Comparison of ENCODE assay signal across 24 cellular contexts in genomic region chr17:51362818-51363598, GRCh38.
DNase-seq lines count a peak whose midpoint lies in the region; ATAC-seq and TF ChIP-seq lines count a peak whose summit lies in the region.
"Had no signal": no experiment of that assay in that cellular context is flagged by ENCODE, and none has a peak within 500 bp of the region (broad histone marks: within the 10 kb centered on the region; RNA-seq: fewer than 3 reads in every experiment).

No MANE protein-coding gene starts in this region.

- H3K27ac ChIP-seq in mammary epithelial cell (ENCODE audit: insufficient read depth, low read depth, low read length): no peak overlapping the region
- peak overlapping the region; percentile 53 for H3K27ac ChIP-seq in temporal lobe (ENCODE audit: low read depth, low read length)
- H3K27ac ChIP-seq: 22Rv1, gastroesophageal sphincter, upper lobe of left lung had no signal

- BruUV-seq in mammary epithelial cell (replicated peaks; lab: Mats Ljungman, UMichigan): no TSS peak

- no peak overlapping the region for H2AFZ ChIP-seq in mammary epithelial cell (ENCODE audit: low read depth, low read length)

- no peaks in the 10 kb centered on the region for H3K4me1 ChIP-seq in mammary epithelial cell (ENCODE audit: insufficient read depth, low read length)
- no peaks in the 10 kb centered on the region for H3K4me1 ChIP-seq in mucosa of descending colon (ENCODE audit: low read depth)
- H3K4me1 ChIP-seq: BE2C, Caco-2, upper lobe of left lung had no signal

- peak; percentile 7 for DNase-seq in DMS 273 (lab: John Stamatoyannopoulos, UW; ENCODE audit: unreplicated experiment)
- DNase-seq in DMS 273 treated with DMSO at 0.1 percent for 48 hours (lab: John Stamatoyannopoulos, UW): no peak
- peak; percentile 27 for DNase-seq in mammary epithelial cell
- peak; percentile 41 for DNase-seq in left kidney (ENCODE audit: low read depth, low spot score)
- no peak for DNase-seq in mucosa of descending colon
- no peak for DNase-seq in KBM-7
- DNase-seq in cortex of kidney (lab: John Stamatoyannopoulos, UW): no peak
- DNase-seq: activated CD4-positive, alpha-beta T cell treated with anti-CD3 and anti-CD28 coated beads, Interleukin-2, amount 50 U/mL, for 1 hour; activated CD8-positive, alpha-beta memory T cell treated with anti-CD3 and anti-CD28 coated beads, Interleukin-2, amount 50 U/mL, for 4 hours; activated effector memory CD4-positive, alpha-beta T cell treated with Interleukin-2 at 50 U/mL for 16 hours; activated naive CD8-positive, alpha-beta T cell treated with anti-CD3 and anti-CD28 coated beads, Interleukin-2, amount 50 U/mL, for 24 hours; BE2C; Caco-2; erythroblast; GOT3; IMR-90; natural killer cell; NCI-H187 treated with DMSO at 0.1 percent for 48 hours; NCI-H345; NK-92 treated with Interleukin-12 subunit alpha and Interleukin-12 subunit beta, amount 100 ng/mL, for 24 hours; upper lobe of left lung had no signal

- H4K20me1 ChIP-seq in mammary epithelial cell (ENCODE audit: insufficient read depth, low read length): no peaks in the 10 kb centered on the region

- H3K4me3 ChIP-seq in mammary epithelial cell (replicated peaks in 1 of 3; ENCODE audit: insufficient read depth in 1 of 3, low read depth in 2 of 3, low read length in 3 of 3): no peak overlapping the region
- H3K4me3 ChIP-seq in mucosa of descending colon: no peak overlapping the region
- H3K4me3 ChIP-seq: gastroesophageal sphincter, upper lobe of left lung had no signal

- TF ChIP-seq CTCF in mammary epithelial cell (conservative IDR thresholded peaks at IDR 0.05 in 1 of 2, IDR thresholded peaks at IDR 0.05 in 1 of 2; ENCODE audit: extremely low read depth in 1 of 2, insufficient read depth in 1 of 2, low read depth in 1 of 2, low read length in 2 of 2): no peak
- TF ChIP-seq CTCF in mucosa of descending colon (IDR thresholded peaks at IDR 0.05): no peak

- intact Hi-C loops in mammary epithelial cell (cut with micrococcal nuclease) (no loop called here), mucosa of descending colon (cut with DNase I, micrococcal nuclease) (no loop called here)

- 58% methylated on average over 4 of the region's 6 CpGs for WGBS in mammary epithelial cell (ENCODE audit: low coverage, missing lambda C conversion rate)

- no peak for ATAC-seq in mucosa of descending colon
- ATAC-seq: activated naive CD8-positive, alpha-beta T cell treated with anti-CD3 and anti-CD28 coated beads, Interleukin-2, amount 50 U/mL, for 24 hours; gastroesophageal sphincter; natural killer cell had no signal

- H3K36me3 ChIP-seq in mammary epithelial cell (ENCODE audit: insufficient read depth, low read length) (no peaks in the 10 kb centered on the region), mucosa of descending colon (ENCODE audit: low read depth) (no peaks in the 10 kb centered on the region)
- H3K36me3 ChIP-seq: BE2C, gastroesophageal sphincter, upper lobe of left lung had no signal

- peaks cover 2% of the 10 kb centered on the region for H3K27me3 ChIP-seq in mammary epithelial cell (ENCODE audit: insufficient read depth, low read length)
- H3K27me3 ChIP-seq: BE2C, gastroesophageal sphincter, upper lobe of left lung had no signal

- no peak overlapping the region for H3K4me2 ChIP-seq in mammary epithelial cell (ENCODE audit: insufficient read depth, low read depth, low read length)

- CTCF ChIA-PET in mammary epithelial cell (lab: Charles Lee; ENCODE audit: low non-redundant PET): no interaction called here

- H3K9ac ChIP-seq in mammary epithelial cell (ENCODE audit: insufficient read depth, low read length): no peak overlapping the region

- H3K79me2 ChIP-seq in mammary epithelial cell (ENCODE audit: insufficient read depth, low read length): no peaks in the 10 kb centered on the region

- H3K9me3 ChIP-seq in mammary epithelial cell (replicated peaks; ENCODE audit: insufficient read depth, low read length) (no peaks in the 10 kb centered on the region), mucosa of descending colon (no peaks in the 10 kb centered on the region)
- H3K9me3 ChIP-seq: BE2C, Caco-2, gastroesophageal sphincter, upper lobe of left lung had no signal

- in situ Hi-C loops in mammary epithelial cell (cut with MboI; ENCODE audit: low sequenced_read_pairs in 2 of 2) (loop anchor here in 1 of 2 donors (25.0 kb wide), 1 partner anchor 174 kb away; no protein-coding TSS in a partner anchor), KBM-7 (cut with MboI; ENCODE audit: low pct_unique_long_range_greater_than_20kb, low sequenced_read_pairs) (no loop called here)

- dilution Hi-C loops in mammary epithelial cell (cut with HindIII; ENCODE audit: low sequenced_read_pairs): no loop called here

Comparison
In these comparisons a context has a peak if more than half of its experiments do, and no peak if none do; other contexts are left out.
1. DNase-seq: peak in DMS 273 (single experiment), mammary epithelial cell (single experiment) and left kidney (single experiment); none in DMS 273 treated with DMSO at 0.1 percent for 48 hours (single experiment), mucosa of descending colon (0 of 3), KBM-7 (single experiment) and cortex of kidney (single experiment).